9 cellular contexts compared by ENCODE assay signal in the genomic region with DNA sequence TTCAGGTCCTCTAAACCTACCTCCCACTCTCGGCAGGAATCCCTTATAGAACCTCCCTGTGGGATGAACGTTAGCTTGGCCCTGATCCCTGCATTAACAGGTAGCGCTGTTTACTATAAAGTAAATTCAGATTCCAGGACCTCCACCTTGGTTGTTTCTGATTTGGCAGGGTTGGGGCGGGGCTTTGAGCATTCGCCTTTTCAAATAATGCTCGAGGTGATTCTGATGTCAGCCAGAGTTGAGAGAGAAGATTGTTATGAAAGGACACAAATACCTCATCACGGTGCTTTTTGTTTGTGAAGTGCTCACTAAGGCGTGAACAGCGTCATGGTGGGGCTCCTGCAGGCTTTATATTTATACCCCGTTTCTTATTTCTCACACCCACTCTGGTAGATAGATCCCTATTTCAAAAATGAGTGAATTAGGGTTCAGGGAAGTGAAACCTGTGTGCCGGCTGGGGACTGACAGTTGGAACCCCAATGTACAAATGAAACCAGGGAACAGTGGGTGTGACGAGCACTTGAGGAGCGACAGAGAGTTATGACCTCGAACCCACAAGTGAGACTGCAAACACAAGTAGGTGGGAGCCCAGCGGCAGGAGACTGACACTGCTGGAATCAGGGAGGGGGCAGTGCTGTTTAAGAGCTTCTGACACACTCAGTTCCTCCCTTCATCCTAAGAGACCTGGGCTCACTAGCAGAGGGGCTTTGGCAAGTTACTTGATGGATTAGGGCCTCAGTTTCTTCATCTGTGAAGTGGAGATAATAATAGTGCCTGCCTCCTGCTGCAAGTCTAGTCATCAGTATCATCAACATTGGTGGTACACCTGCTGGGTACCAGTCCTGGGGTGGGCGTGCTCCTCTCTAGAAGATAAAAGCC. TPM values are rescaled to one million over a fixed set of nuclear protein-coding genes. Genes with fewer than 3 reads are reported as not detected.
A peak's percentile ranks its signal among the peaks of the same experiment; 100 is the strongest.
DNase-seq lines count a peak whose midpoint lies in the region; ATAC-seq and TF ChIP-seq lines count a peak whose summit lies in the region.
"Had no signal": no experiment of that assay in that cellular context is flagged by ENCODE, and none has a peak within 500 bp of the region (broad histone marks: within the 10 kb centered on the region; RNA-seq: fewer than 3 reads in every experiment).

No MANE protein-coding gene starts in this region.

- intact Hi-C loops in lower leg skin (cut with DNase I; ENCODE audit: low total_unique reads), result no loop called here

- H3K9me3 ChIP-seq in effector memory CD4-positive, alpha-beta T cell (ENCODE audit: control insufficient read depth, low read length), result no peaks in the 10 kb centered on the region

- no peaks in the 10 kb centered on the region for H3K27me3 ChIP-seq in effector memory CD4-positive, alpha-beta T cell (replicated peaks; ENCODE audit: control insufficient read depth, insufficient read depth, low read length, poor library complexity, severe bottlenecking)

- no peaks in the 10 kb centered on the region for H3K36me3 ChIP-seq in effector memory CD4-positive, alpha-beta T cell (ENCODE audit: control insufficient read depth, insufficient read depth, low read length)

- no peak for TF ChIP-seq CTCF in lower leg skin (IDR thresholded peaks at IDR 0.05)

- H3K4me1 ChIP-seq in effector memory CD4-positive, alpha-beta T cell (ENCODE audit: control insufficient read depth, insufficient read depth, low read length, poor library complexity, severe bottlenecking), result peaks cover 89% of the 10 kb centered on the region

- no peak for TF ChIP-seq POLR2A in lower leg skin (IDR thresholded peaks at IDR 0.05)

- H3K27ac ChIP-seq in effector memory CD4-positive, alpha-beta T cell (ENCODE audit: insufficient read depth, low read length, poor library complexity, severe bottlenecking), result peak overlapping the region; percentile 94
- H3K27ac ChIP-seq: VCaP had no signal

- DNase-seq in NCI-H1092 treated with DMSO at 0.1 percent for 48 hours (lab: John Stamatoyannopoulos, UW), result peak; percentile 39
- DNase-seq in NCI-H1092 (lab: John Stamatoyannopoulos, UW), result no peak
- DNase-seq in T-helper 2 cell, result peak in 4 of 5 experiments; percentile 38 to 89 (median 71)
- DNase-seq in effector memory CD4-positive, alpha-beta T cell, result peak; percentile 43 to 72 (median 55)
- no peak for DNase-seq in NCI-H2227 (lab: John Stamatoyannopoulos, UW; ENCODE audit: unreplicated experiment)
- no peak for DNase-seq in lower leg skin (ENCODE audit: low spot score in 2 of 2)
- DNase-seq in GOT3 (lab: John Stamatoyannopoulos, UW), result no peak

- WGBS in lower leg skin, 2 donors, result 61 to 63% methylated on average over 16 of the region's 16 CpGs

- no peak overlapping the region for H3K4me3 ChIP-seq in effector memory CD4-positive, alpha-beta T cell (ENCODE audit: insufficient read depth, low read depth, low read length, poor library complexity, severe bottlenecking)
- no peak overlapping the region for H3K4me3 ChIP-seq in lower leg skin (ENCODE audit: low read depth, poor library complexity, severe bottlenecking)

- ATAC-seq in HG03039 (IDR thresholded peaks at IDR 0.05; ENCODE audit: unreplicated experiment), result peak; percentile 66

RNA-seq across cellular contexts. Expression of a gene that starts 14.3 kb away (rescaled TPM):
- 1 to 10 TPM; 3.9 to 10.0 (median 8.3) TPM for total RNA-seq in lower leg skin

Comparison
In these comparisons a context has a peak if more than half of its experiments do, and no peak if none do; other contexts are left out.
1. DNase-seq: peak in NCI-H1092 treated with DMSO at 0.1 percent for 48 hours (single experiment), T-helper 2 cell (4 of 5) and effector memory CD4-positive, alpha-beta T cell (3 of 3); none in NCI-H1092 (single experiment), NCI-H2227 (single experiment), lower leg skin (0 of 2) and GOT3 (single experiment).